Comparison of ENCODE assay signal across 23 cellular contexts in the genomic region with DNA sequence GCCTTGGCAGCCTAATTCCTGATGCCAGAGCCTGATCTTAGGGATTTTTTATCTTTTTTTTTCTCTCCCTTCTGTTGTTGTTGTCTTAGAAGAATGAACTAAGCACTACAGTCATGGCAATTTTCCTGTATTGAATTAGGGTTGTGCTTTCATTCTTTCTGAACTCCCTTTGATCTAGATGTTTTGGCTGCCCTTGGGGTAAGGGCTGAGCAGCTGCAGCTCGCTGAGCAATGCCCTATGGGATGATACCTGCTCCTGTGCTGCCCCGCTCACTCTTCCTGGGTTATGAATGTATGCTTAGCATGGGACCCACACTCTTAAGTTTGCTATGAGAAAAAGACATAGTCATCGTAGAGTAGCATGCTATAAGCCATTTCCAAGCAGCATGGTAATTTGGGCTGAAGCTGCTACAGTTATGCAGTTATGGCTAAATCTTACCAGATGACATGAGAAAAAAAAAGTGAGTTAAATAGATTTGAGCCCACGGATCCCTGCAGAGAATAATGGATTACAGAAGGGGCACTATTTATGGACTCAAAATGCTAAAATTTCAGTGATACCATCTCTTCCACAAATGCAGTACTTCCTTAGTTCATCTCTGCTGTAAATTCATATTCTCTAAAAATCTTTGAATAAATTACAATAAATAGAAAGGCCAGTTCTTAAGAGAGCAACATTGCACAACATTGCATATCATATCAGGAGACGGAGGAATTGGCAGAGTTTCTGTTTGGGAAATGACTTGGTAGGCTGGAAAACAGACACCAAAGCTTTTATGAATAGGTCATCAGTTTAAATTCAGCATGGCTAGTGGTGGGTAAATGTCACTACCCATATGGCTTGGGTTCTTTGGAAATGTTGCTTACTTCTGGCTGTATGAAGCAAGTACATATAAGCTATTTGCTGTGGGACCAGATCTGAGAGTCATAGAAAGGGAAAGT.
DNase-seq lines count a peak whose midpoint lies in the region; ATAC-seq, FAIRE-seq and TF ChIP-seq lines count a peak whose summit lies in the region.
"Had no signal": no experiment of that assay in that cellular context is flagged by ENCODE, and none has a peak within 500 bp of the region (broad histone marks: within the 10 kb centered on the region; RNA-seq: fewer than 3 reads in every experiment).

No MANE protein-coding gene starts in this region.

- H3K4me3 ChIP-seq in GM23248 (no peak overlapping the region), astrocyte (ENCODE audit: insufficient read depth, low read depth, low read length) (no peak overlapping the region), fibroblast of the aortic adventitia (ENCODE audit: low read depth, low read length) (no peak overlapping the region), smooth muscle cell (no peak overlapping the region)
- H3K4me3 ChIP-seq: BLaER1 treated with 17β-estradiol and CSF1 and Interleukin-3, amounts not matched to agents 10 nM and 100 nM; colonic mucosa; pancreas; Peyer's patch; suprapubic skin had no signal

- FAIRE-seq in astrocyte (lab: Jason Lieb, UNC), result no peak
- FAIRE-seq in D721Med (lab: Jason Lieb, UNC), result no peak
- FAIRE-seq: endometrium, pancreas, small intestine had no signal

- H3K27ac Mint-ChIP-seq in astrocyte (ENCODE audit: unreplicated experiment), result no peak overlapping the region
- no peak overlapping the region for H3K27ac Mint-ChIP-seq in activated naive CD4-positive, alpha-beta T cell treated with anti-CD3 and anti-CD28 coated beads for 36 hours
- H3K27ac Mint-ChIP-seq: immature natural killer cell had no signal

- no peaks in the 10 kb centered on the region for H3K36me3 Mint-ChIP-seq in astrocyte (ENCODE audit: low read depth, unreplicated experiment)
- H3K36me3 Mint-ChIP-seq in activated naive CD4-positive, alpha-beta T cell treated with anti-CD3 and anti-CD28 coated beads for 36 hours (ENCODE audit: low read depth), result no peaks in the 10 kb centered on the region

- H4K20me1 ChIP-seq in GM23248 (ENCODE audit: insufficient read depth) (no peaks in the 10 kb centered on the region), astrocyte (ENCODE audit: insufficient read depth, low read length) (no peaks in the 10 kb centered on the region), smooth muscle cell (ENCODE audit: low read depth) (no peaks in the 10 kb centered on the region)
- H4K20me1 ChIP-seq: BLaER1 treated with 17β-estradiol and CSF1 and Interleukin-3, amounts not matched to agents 10 nM and 100 nM had no signal

- intact Hi-C loops in activated naive CD4-positive, alpha-beta T cell treated with anti-CD3 and anti-CD28 coated beads for 36 hours (cut with micrococcal nuclease), result no loop called here

- H3K9me3 ChIP-seq in GM23248 (ENCODE audit: low read depth) (no peaks in the 10 kb centered on the region), astrocyte (ENCODE audit: insufficient read depth, low read depth, low read length) (no peaks in the 10 kb centered on the region), smooth muscle cell (replicated peaks; ENCODE audit: low read depth) (no peaks in the 10 kb centered on the region)
- H3K9me3 ChIP-seq: colonic mucosa, pancreas, Peyer's patch, suprapubic skin had no signal

- H3K9ac ChIP-seq in GM23248 (no peak overlapping the region), astrocyte (ENCODE audit: low read length) (no peak overlapping the region), smooth muscle cell (ENCODE audit: low read depth) (peak overlapping the region; percentile 52)
- H3K9ac ChIP-seq: BLaER1 treated with 17β-estradiol and CSF1 and Interleukin-3, amounts not matched to agents 10 nM and 100 nM had no signal

- H3F3A ChIP-seq in GM23248 (ENCODE audit: insufficient read depth), result peaks cover 7% of the 10 kb centered on the region; the same call in 1 of the 2 replicates
- no peaks in the 10 kb centered on the region for H3F3A ChIP-seq in smooth muscle cell (ENCODE audit: low read depth)

- H3K4me1 ChIP-seq in GM23248 (ENCODE audit: insufficient read depth) (peaks cover 13% of the 10 kb centered on the region; the same call in 1 of the 2 replicates), astrocyte (ENCODE audit: insufficient read depth, low read length) (no peaks in the 10 kb centered on the region), smooth muscle cell (ENCODE audit: low read depth) (no peaks in the 10 kb centered on the region)
- H3K4me1 ChIP-seq: BLaER1 treated with 17β-estradiol and CSF1 and Interleukin-3, amounts not matched to agents 10 nM and 100 nM; colonic mucosa; pancreas; Peyer's patch had no signal

- H3K36me3 ChIP-seq in GM23248 (ENCODE audit: low read depth) (no peaks in the 10 kb centered on the region), astrocyte (ENCODE audit: insufficient read depth, low read length) (no peaks in the 10 kb centered on the region), smooth muscle cell (ENCODE audit: low read depth) (no peaks in the 10 kb centered on the region)
- H3K36me3 ChIP-seq: BLaER1 treated with 17β-estradiol and CSF1 and Interleukin-3, amounts not matched to agents 10 nM and 100 nM; colonic mucosa; pancreas; Peyer's patch; suprapubic skin had no signal

- H2AFZ ChIP-seq in GM23248 (no peak overlapping the region), astrocyte (ENCODE audit: low read depth, low read length) (peak overlapping the region; percentile 15), smooth muscle cell (ENCODE audit: low read depth) (no peak overlapping the region)

- peak overlapping the region; percentile 16 for H3K4me2 ChIP-seq in GM23248 (ENCODE audit: unreplicated experiment)
- no peak overlapping the region for H3K4me2 ChIP-seq in astrocyte (ENCODE audit: low read length)
- no peak overlapping the region for H3K4me2 ChIP-seq in smooth muscle cell
- H3K4me2 ChIP-seq: BLaER1 treated with 17β-estradiol and CSF1 and Interleukin-3, amounts not matched to agents 10 nM and 100 nM had no signal

- no peaks in the 10 kb centered on the region for H3K27me3 Mint-ChIP-seq in astrocyte (ENCODE audit: low read depth, unreplicated experiment)
- H3K27me3 Mint-ChIP-seq in activated naive CD4-positive, alpha-beta T cell treated with anti-CD3 and anti-CD28 coated beads for 36 hours (ENCODE audit: low read depth), result peaks cover 5% of the 10 kb centered on the region

- H3K27me3 ChIP-seq in GM23248 (replicated peaks; ENCODE audit: insufficient read depth) (no peaks in the 10 kb centered on the region), astrocyte (ENCODE audit: insufficient read depth, low read length) (no peaks in the 10 kb centered on the region), smooth muscle cell (ENCODE audit: low read depth) (no peaks in the 10 kb centered on the region)
- H3K27me3 ChIP-seq: BLaER1 treated with 17β-estradiol and CSF1 and Interleukin-3, amounts not matched to agents 10 nM and 100 nM; colonic mucosa; pancreas; Peyer's patch; suprapubic skin had no signal

- H3K27ac ChIP-seq in GM23248 (peak overlapping the region; percentile 2; the same call in 1 of the 2 replicates), astrocyte (ENCODE audit: low read depth, low read length) (no peak overlapping the region), smooth muscle cell (ENCODE audit: low read depth) (peak overlapping the region; percentile 79)
- H3K27ac ChIP-seq: BLaER1 treated with 17β-estradiol and CSF1 and Interleukin-3, amounts not matched to agents 10 nM and 100 nM; colonic mucosa; pancreas; Peyer's patch; suprapubic skin had no signal

- CTCF ChIA-PET in activated naive CD4-positive, alpha-beta T cell treated with anti-CD3 and anti-CD28 coated beads for 36 hours (lab: Charles Lee), result no interaction called here

- H3K4me1 Mint-ChIP-seq in astrocyte (ENCODE audit: low read depth, unreplicated experiment), result peaks cover 7% of the 10 kb centered on the region
- no peaks in the 10 kb centered on the region for H3K4me1 Mint-ChIP-seq in activated naive CD4-positive, alpha-beta T cell treated with anti-CD3 and anti-CD28 coated beads for 36 hours (ENCODE audit: low read depth)
- H3K4me1 Mint-ChIP-seq: immature natural killer cell had no signal

- no peak overlapping the region for H3K4me3 Mint-ChIP-seq in astrocyte (ENCODE audit: unreplicated experiment)
- H3K4me3 Mint-ChIP-seq in activated naive CD4-positive, alpha-beta T cell treated with anti-CD3 and anti-CD28 coated beads for 36 hours, result no peak overlapping the region
- H3K4me3 Mint-ChIP-seq: immature natural killer cell had no signal

- no peaks in the 10 kb centered on the region for H3K9me2 ChIP-seq in GM23248 (ENCODE audit: insufficient read depth)

- in situ Hi-C loops in GM23248 (cut with MboI), result no loop called here

- ATAC-seq in HG03135 (IDR thresholded peaks at IDR 0.05; ENCODE audit: unreplicated experiment), result no peak

- H3K9me3 Mint-ChIP-seq in astrocyte (ENCODE audit: unreplicated experiment), result peaks cover 2% of the 10 kb centered on the region
- peaks cover 1% of the 10 kb centered on the region for H3K9me3 Mint-ChIP-seq in activated naive CD4-positive, alpha-beta T cell treated with anti-CD3 and anti-CD28 coated beads for 36 hours

- peak; percentile 60 for DNase-seq in GM23248
- peak; percentile 60 for DNase-seq in astrocyte (ENCODE audit: low read depth)
- peak; percentile 93 for DNase-seq in fibroblast of the aortic adventitia (ENCODE audit: low read depth)
- no peak for DNase-seq in smooth muscle cell (lab: John Stamatoyannopoulos, UW; ENCODE audit: unreplicated experiment)
- DNase-seq in activated naive CD4-positive, alpha-beta T cell treated with anti-CD3 and anti-CD28 coated beads for 36 hours, result no peak
- DNase-seq in D721Med (ENCODE audit: insufficient read length, low spot score), result no peak
- DNase-seq: activated CD4-positive, alpha-beta T cell treated with anti-CD3 and anti-CD28 coated beads for 4 hours; activated CD8-positive, alpha-beta memory T cell treated with anti-CD3 and anti-CD28 coated beads, Interleukin-2, amount 50 U/mL, for 4 hours; activated gamma-delta T cell treated with Interleukin-2 at 50 U/mL for 16 hours; anterior cingulate cortex; colonic mucosa; DMS153; head of caudate nucleus; immature natural killer cell; NCI-H1436; pancreas; Peyer's patch; small intestine; stimulated activated CD8-positive, alpha-beta memory T cell treated with anti-CD3 and anti-CD28 coated beads, Interleukin-4, amount 100 ng/mL, for 48 hours had no signal

- H3K79me2 ChIP-seq in GM23248 (ENCODE audit: insufficient read depth) (no peaks in the 10 kb centered on the region), astrocyte (ENCODE audit: insufficient read depth, low read length) (no peaks in the 10 kb centered on the region), smooth muscle cell (ENCODE audit: low read depth) (no peaks in the 10 kb centered on the region)

- TF ChIP-seq CTCF in astrocyte (IDR thresholded peaks at IDR 0.05; ENCODE audit: insufficient read depth, low read depth, low read length) (no peak), fibroblast of the aortic adventitia (IDR thresholded peaks at IDR 0.05; ENCODE audit: insufficient read depth, low read length) (no peak), smooth muscle cell (IDR thresholded peaks at IDR 0.05; ENCODE audit: borderline replicate concordance, insufficient read depth, poor library complexity, severe bottlenecking) (no peak), D721Med (IDR thresholded peaks at IDR 0.05; ENCODE audit: insufficient read depth, missing control alignments) (no peak)

- 46 to 59% methylated on average over 5 of the region's 5 CpGs for WGBS in GM23248 (ENCODE audit: low coverage in 1 of 2, low lambda C conversion rate in 2 of 2, missing lambda C conversion rate in 2 of 2), 2 experiments
- 62% methylated on average over 5 of the region's 5 CpGs for WGBS in smooth muscle cell (ENCODE audit: low lambda C conversion rate)

Comparison
In these comparisons a context has a peak if more than half of its experiments do, and no peak if none do; other contexts are left out.
1. DNase-seq: peak in GM23248 (single experiment), astrocyte (single experiment) and fibroblast of the aortic adventitia (single experiment); none in smooth muscle cell (single experiment), activated naive CD4-positive, alpha-beta T cell treated with anti-CD3 and anti-CD28 coated beads for 36 hours (single experiment) and D721Med (single experiment).